ENCODE assay signal across 8 cellular contexts in the genomic region with DNA sequence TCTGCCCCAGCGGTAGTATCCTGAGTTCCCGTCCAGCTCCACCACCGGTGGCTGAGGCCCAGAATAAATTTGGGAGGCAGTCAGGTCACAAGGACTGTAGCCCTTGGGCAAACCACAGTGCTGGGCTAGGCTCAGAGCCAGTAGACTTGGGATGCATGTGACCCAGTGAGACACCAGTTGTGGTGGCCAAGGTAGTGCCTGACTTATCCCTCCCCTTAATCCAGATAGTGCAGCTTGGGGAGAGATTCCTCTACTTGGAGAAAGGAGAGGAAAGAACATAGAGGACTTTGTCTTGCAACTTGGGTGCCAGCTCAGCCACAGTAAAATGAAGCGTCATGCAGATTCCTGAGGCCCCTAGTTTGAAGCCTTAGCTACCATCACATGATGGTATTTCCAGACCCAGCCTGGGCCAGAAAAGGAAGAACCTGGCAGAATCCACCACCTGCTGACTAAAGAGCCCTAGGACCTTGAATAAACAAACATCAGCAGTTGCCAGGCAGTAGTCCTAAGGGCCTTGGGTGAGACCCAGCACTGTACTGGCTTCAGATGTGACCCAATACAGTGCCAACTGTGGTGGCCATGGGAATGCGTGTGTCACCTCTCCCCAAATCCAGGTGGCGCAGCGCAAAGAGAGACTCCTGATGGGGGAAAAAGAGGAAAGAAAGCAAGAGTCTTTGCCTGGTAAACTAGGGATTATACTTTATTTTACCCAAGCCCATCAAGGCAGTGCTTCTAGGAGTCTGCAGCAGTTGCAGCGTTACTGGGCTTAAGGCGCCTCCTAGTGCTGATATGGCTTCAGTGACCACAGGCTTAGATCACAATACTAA. TPM values are rescaled to one million over a fixed set of nuclear protein-coding genes. Genes with fewer than 3 reads are reported as not detected.
DNase-seq lines count a peak whose midpoint lies in the region; ATAC-seq and TF ChIP-seq lines count a peak whose summit lies in the region.

No MANE protein-coding gene starts in this region.

- H2BK5ac ChIP-seq in trophoblast cell (ENCODE audit: low read depth, low read length, poor library complexity): peak overlapping the region; percentile 3

- H3K79me2 ChIP-seq in Loucy (ENCODE audit: insufficient read depth, low read length) (no peaks in the 10 kb centered on the region), trophoblast cell (ENCODE audit: control insufficient read depth, insufficient read depth, low read length, poor library complexity) (no peaks in the 10 kb centered on the region)

- H3K23ac ChIP-seq in trophoblast cell (ENCODE audit: low read length): no peak overlapping the region

- CTCF ChIA-PET in activated naive CD4-positive, alpha-beta T cell treated with anti-CD3 and anti-CD28 coated beads for 36 hours (lab: Charles Lee): interaction anchor here (0.8 to 4.7 kb wide), 13 partner anchors 8 to 639 kb away, joined by 3 to 38 read pairs (median 4); partner anchors contain the start of genes CUL5 and DDX10

- no peaks in the 10 kb centered on the region for H3K36me3 ChIP-seq in Loucy (ENCODE audit: insufficient read depth, low read length)
- H3K36me3 ChIP-seq in SJCRH30: no peaks in the 10 kb centered on the region
- H3K36me3 ChIP-seq in trophoblast cell (ENCODE audit: control insufficient read depth in 1 of 2, insufficient read depth in 2 of 2, low read length in 2 of 2): no peaks in the 10 kb centered on the region
- no peaks in the 10 kb centered on the region for H3K36me3 ChIP-seq in upper lobe of right lung

- peak overlapping the region; percentile 20 for H2BK120ac ChIP-seq in trophoblast cell (ENCODE audit: insufficient read depth, low read length, poor library complexity)

- H3K27ac ChIP-seq in SJCRH30: no peak overlapping the region
- H3K27ac ChIP-seq in trophoblast cell (ENCODE audit: low read depth, low read length): no peak overlapping the region
- H3K27ac ChIP-seq in upper lobe of right lung: no peak overlapping the region

- peak; percentile 90 for TF ChIP-seq CTCF in Loucy (conservative IDR thresholded peaks at IDR 0.05; ENCODE audit: low read length)
- peak; percentile 62 for TF ChIP-seq CTCF in glutamatergic neuron (IDR thresholded peaks at IDR 0.05; ENCODE audit: partially characterized antibody, unreplicated experiment)
- TF ChIP-seq CTCF in upper lobe of right lung (IDR thresholded peaks at IDR 0.05): peak; percentile 77

- no peaks in the 10 kb centered on the region for H3F3A ChIP-seq in Loucy (ENCODE audit: low read depth)

- no peaks in the 10 kb centered on the region for H3K9me2 ChIP-seq in Loucy (replicated peaks; ENCODE audit: low read depth, low read length)

- peak overlapping the region; percentile 23 for H3K14ac ChIP-seq in trophoblast cell (ENCODE audit: low read length)

- no peaks in the 10 kb centered on the region for H3K36me3 Mint-ChIP-seq in activated naive CD4-positive, alpha-beta T cell treated with anti-CD3 and anti-CD28 coated beads for 36 hours (ENCODE audit: low read depth)
- H3K36me3 Mint-ChIP-seq in glutamatergic neuron (ENCODE audit: unreplicated experiment): no peaks in the 10 kb centered on the region

- H2AFZ ChIP-seq in Loucy (ENCODE audit: low read length) (peak overlapping the region; percentile 44), trophoblast cell (ENCODE audit: insufficient read depth, low read length, poor library complexity) (no peak overlapping the region)

- H3K9me3 ChIP-seq in Loucy (ENCODE audit: insufficient read depth, low read depth, low read length): no peaks in the 10 kb centered on the region
- no peaks in the 10 kb centered on the region for H3K9me3 ChIP-seq in SJCRH30 (replicated peaks)
- no peaks in the 10 kb centered on the region for H3K9me3 ChIP-seq in trophoblast cell (ENCODE audit: insufficient read depth, low read depth, low read length)
- no peaks in the 10 kb centered on the region for H3K9me3 ChIP-seq in upper lobe of right lung

- H4K20me1 ChIP-seq in Loucy (ENCODE audit: insufficient read depth, low read length, poor library complexity, severe bottlenecking): no peaks in the 10 kb centered on the region

- H3K9me3 Mint-ChIP-seq in activated naive CD4-positive, alpha-beta T cell treated with anti-CD3 and anti-CD28 coated beads for 36 hours: no peaks in the 10 kb centered on the region
- H3K9me3 Mint-ChIP-seq in glutamatergic neuron (ENCODE audit: unreplicated experiment): no peaks in the 10 kb centered on the region

- peak overlapping the region; percentile 5 for H4K12ac ChIP-seq in trophoblast cell (ENCODE audit: low read depth, low read length)

- no peaks in the 10 kb centered on the region for H3K4me1 ChIP-seq in Loucy (ENCODE audit: insufficient read depth, low read length, poor library complexity, severe bottlenecking)
- no peaks in the 10 kb centered on the region for H3K4me1 ChIP-seq in SJCRH30
- H3K4me1 ChIP-seq in trophoblast cell (ENCODE audit: control insufficient read depth in 1 of 2, insufficient read depth in 2 of 2, low read length in 2 of 2): peaks cover 0 to 5% of the 10 kb centered on the region in 2 experiments
- no peaks in the 10 kb centered on the region for H3K4me1 ChIP-seq in upper lobe of right lung

- peak overlapping the region; percentile 49 for H4K91ac ChIP-seq in trophoblast cell (ENCODE audit: low read depth, low read length)

- H4K8ac ChIP-seq in trophoblast cell (ENCODE audit: low read depth, low read length): peak overlapping the region; percentile 27

- H3K18ac ChIP-seq in trophoblast cell (ENCODE audit: low read length): no peak overlapping the region

- WGBS in trophoblast cell (ENCODE audit: extremely low coverage, insufficient coverage, insufficient read length): no CpG with 5 or more reads among the region's 9 CpGs

- H3K27me3 ChIP-seq in Loucy (ENCODE audit: insufficient read depth, low read length, poor library complexity, severe bottlenecking): no peaks in the 10 kb centered on the region
- no peaks in the 10 kb centered on the region for H3K27me3 ChIP-seq in SJCRH30
- H3K27me3 ChIP-seq in trophoblast cell (ENCODE audit: insufficient read depth, low read length): no peaks in the 10 kb centered on the region
- H3K27me3 ChIP-seq in upper lobe of right lung: no peaks in the 10 kb centered on the region

- peak; percentile 71 for DNase-seq in DMS79 treated with DMSO at 0.1 percent for 48 hours (lab: John Stamatoyannopoulos, UW)
- peak; percentile 56 to 76 for DNase-seq in SJCRH30
- DNase-seq in activated naive CD4-positive, alpha-beta T cell treated with anti-CD3 and anti-CD28 coated beads for 36 hours: peak; percentile 86
- DNase-seq in glutamatergic neuron: peak; percentile 76
- DNase-seq in trophoblast cell: peak; percentile 87 to 92
- DNase-seq in upper lobe of right lung: peak; percentile 74

- no peaks in the 10 kb centered on the region for H3K4me1 Mint-ChIP-seq in activated naive CD4-positive, alpha-beta T cell treated with anti-CD3 and anti-CD28 coated beads for 36 hours (ENCODE audit: low read depth)
- H3K4me1 Mint-ChIP-seq in glutamatergic neuron (ENCODE audit: low read depth, unreplicated experiment): no peaks in the 10 kb centered on the region

- peak overlapping the region; percentile 88 for H2BK12ac ChIP-seq in trophoblast cell (ENCODE audit: low read length)

- no peaks in the 10 kb centered on the region for H3K27me3 Mint-ChIP-seq in activated naive CD4-positive, alpha-beta T cell treated with anti-CD3 and anti-CD28 coated beads for 36 hours (ENCODE audit: low read depth)
- no peaks in the 10 kb centered on the region for H3K27me3 Mint-ChIP-seq in glutamatergic neuron (ENCODE audit: unreplicated experiment)

- no peak overlapping the region for H3K4me2 ChIP-seq in Loucy (ENCODE audit: low read depth, low read length, poor library complexity, severe bottlenecking)
- no peak overlapping the region for H3K4me2 ChIP-seq in trophoblast cell (ENCODE audit: low read length)

- H3K4me3 ChIP-seq in Loucy (ENCODE audit: low read length, poor library complexity, severe bottlenecking) (no peak overlapping the region), SJCRH30 (no peak overlapping the region), trophoblast cell (ENCODE audit: low read depth, low read length) (no peak overlapping the region), upper lobe of right lung (no peak overlapping the region)

- H3K79me1 ChIP-seq in trophoblast cell (ENCODE audit: low read length): peaks cover 5% of the 10 kb centered on the region

- no peak overlapping the region for H3K4ac ChIP-seq in trophoblast cell (ENCODE audit: low read depth, low read length)

- H3K27ac Mint-ChIP-seq in activated naive CD4-positive, alpha-beta T cell treated with anti-CD3 and anti-CD28 coated beads for 36 hours: no peak overlapping the region
- H3K27ac Mint-ChIP-seq in glutamatergic neuron (ENCODE audit: unreplicated experiment): no peak overlapping the region

- intact Hi-C loops in activated naive CD4-positive, alpha-beta T cell treated with anti-CD3 and anti-CD28 coated beads for 36 hours (cut with micrococcal nuclease): loop anchor here (1.0 to 5.0 kb wide), 11 partner anchors 55 to 649 kb away; partner anchors contain the start of genes ACAT1, CUL5, EXPH5 and NPAT
- intact Hi-C loops in upper lobe of right lung (cut with DNase I): no loop called here

- ATAC-seq in GM21786 (IDR thresholded peaks at IDR 0.05; ENCODE audit: unreplicated experiment) (peak; percentile 91), upper lobe of right lung (peak; percentile 96)

- H3K9ac ChIP-seq in Loucy (ENCODE audit: low read depth, low read length, poor library complexity, severe bottlenecking) (no peak overlapping the region), trophoblast cell (ENCODE audit: low read length) (no peak overlapping the region)

- no peak overlapping the region for H2AK5ac ChIP-seq in trophoblast cell (ENCODE audit: low read length)

- H3K4me3 Mint-ChIP-seq in activated naive CD4-positive, alpha-beta T cell treated with anti-CD3 and anti-CD28 coated beads for 36 hours: no peak overlapping the region
- no peak overlapping the region for H3K4me3 Mint-ChIP-seq in glutamatergic neuron (ENCODE audit: unreplicated experiment)

RNA-seq across cellular contexts. Expression of gene DDX10, which starts 17.0 kb away (rescaled TPM):
- total RNA-seq in SJCRH30 (2014; rRNA removed; shearing (Covaris generic)): 39.1 and 43.4 TPM in 2 replicates
- 10 to 100 TPM; 36.6 to 43.0 TPM for total RNA-seq in activated naive CD4-positive, alpha-beta T cell treated with anti-CD3 and anti-CD28 coated beads for 36 hours
- total RNA-seq in glutamatergic neuron (ENCODE audit: unreplicated experiment) (18.8 TPM), upper lobe of right lung (18.3 TPM)
- 25.7 and 27.8 TPM in 2 replicates for polyA plus RNA-seq in trophoblast cell (2013)

RNA-seq across cellular contexts. Expression of gene EXPH5, which starts 54.3 kb away (rescaled TPM):
- total RNA-seq in SJCRH30 (2014; rRNA removed; shearing (Covaris generic)): 0.14 and 0.23 TPM in 2 replicates
- total RNA-seq in activated naive CD4-positive, alpha-beta T cell treated with anti-CD3 and anti-CD28 coated beads for 36 hours: 1 to 10 TPM; 2.9 to 3.3 TPM
- total RNA-seq in glutamatergic neuron (ENCODE audit: unreplicated experiment) (0.44 TPM), upper lobe of right lung (30.8 TPM)
- polyA plus RNA-seq in trophoblast cell (2013): 15.8 and 16.3 TPM in 2 replicates
